Comparison of ENCODE assay signal across 14 cellular contexts in genomic region chr15:101446527-101447167, GRCh38. TPM values are rescaled to one million over a fixed set of nuclear protein-coding genes. Genes with fewer than 3 reads are reported as not detected.
DNase-seq lines count a peak whose midpoint lies in the region; ATAC-seq and TF ChIP-seq lines count a peak whose summit lies in the region.
"Had no signal": no experiment of that assay in that cellular context is flagged by ENCODE, and none has a peak within 500 bp of the region (broad histone marks: within the 10 kb centered on the region; RNA-seq: fewer than 3 reads in every experiment).

No MANE protein-coding gene starts in this region.

- no peak for TF ChIP-seq CTCF in choroid plexus epithelial cell (conservative IDR thresholded peaks at IDR 0.05; ENCODE audit: low read depth, low read length)
- no peak for TF ChIP-seq CTCF in upper lobe of right lung (IDR thresholded peaks at IDR 0.05)

- H3K36me3 ChIP-seq in upper lobe of right lung = no peaks in the 10 kb centered on the region
- H3K36me3 ChIP-seq: BE2C, lower lobe of right lung had no signal

- peak overlapping the region; percentile 1 for H3K27ac ChIP-seq in upper lobe of right lung

- H3K9me3 ChIP-seq in upper lobe of right lung = no peaks in the 10 kb centered on the region
- H3K9me3 ChIP-seq: BE2C, lower lobe of right lung had no signal

- peak; percentile 16 for DNase-seq in stimulated activated CD4-positive, alpha-beta T cell treated with anti-CD3 and anti-CD28 coated beads, Interleukin-15, amount 100 ng/mL, for 24 hours
- DNase-seq in stimulated activated CD4-positive, alpha-beta T cell treated with anti-CD3 and anti-CD28 coated beads, Interleukin-2, amount 100 ng/mL, for 48 hours = no peak
- peak; percentile 17 for DNase-seq in choroid plexus epithelial cell (ENCODE audit: low read depth)
- peak; percentile 83 for DNase-seq in left lobe of liver (ENCODE audit: low spot score)
- DNase-seq in upper lobe of right lung = no peak
- DNase-seq in SK-N-DZ (ENCODE audit: low spot score) = no peak
- no peak for DNase-seq in HT-29 (ENCODE audit: low spot score)
- DNase-seq in cortex of kidney (lab: John Stamatoyannopoulos, UW) = no peak
- DNase-seq: activated CD4-positive, alpha-beta T cell treated with anti-CD3 and anti-CD28 coated beads, Interleukin-2, amount 50 U/mL, for 48 hours; BE2C; lower lobe of right lung; stimulated activated CD4-positive, alpha-beta T cell treated with anti-CD3 and anti-CD28 coated beads, Interleukin-4, amount 100 ng/mL, for 1 hour; stimulated activated naive CD4-positive, alpha-beta T cell had no signal

- H3K4me1 ChIP-seq in upper lobe of right lung = peaks cover 31% of the 10 kb centered on the region

- peak; percentile 42 for ATAC-seq in left lobe of liver
- ATAC-seq in upper lobe of right lung = no peak

- H3K4me3 ChIP-seq in choroid plexus epithelial cell (ENCODE audit: low read depth, low read length) (no peak overlapping the region), upper lobe of right lung (no peak overlapping the region)
- H3K4me3 ChIP-seq: lower lobe of right lung had no signal

- no peaks in the 10 kb centered on the region for H3K27me3 ChIP-seq in upper lobe of right lung
- H3K27me3 ChIP-seq: BE2C had no signal

- intact Hi-C loops in upper lobe of right lung (cut with DNase I) = no loop called here

RNA-seq across cellular contexts. Expression of gene PCSK6, which starts 42.9 kb away (rescaled TPM):
- total RNA-seq in left lobe of liver = 180 TPM
- 16.6 TPM for total RNA-seq in upper lobe of right lung
- not detected in 2 replicates for polyA plus RNA-seq in SK-N-DZ (2014; cell fraction: cytosol; rRNA removed)
- polyA plus RNA-seq in SK-N-DZ (2014; cell fraction: nucleus; rRNA removed) = not detected in 2 replicates
- total RNA-seq in HT-29 (2014; rRNA removed; shearing (Covaris generic)) = 79.8 and 81.0 TPM in 2 replicates
- total RNA-seq: IMR-90 had no signal
- polyA plus RNA-seq: IMR-90 had no signal

Comparison
In these comparisons a context has a peak if more than half of its experiments do, and no peak if none do; other contexts are left out.
1. DNase-seq: peak in stimulated activated CD4-positive, alpha-beta T cell treated with anti-CD3 and anti-CD28 coated beads, Interleukin-15, amount 100 ng/mL, for 24 hours (single experiment), choroid plexus epithelial cell (single experiment) and left lobe of liver (single experiment); none in stimulated activated CD4-positive, alpha-beta T cell treated with anti-CD3 and anti-CD28 coated beads, Interleukin-2, amount 100 ng/mL, for 48 hours (0 of 2), upper lobe of right lung (single experiment), SK-N-DZ (single experiment), HT-29 (single experiment) and cortex of kidney (single experiment).